8 cellular contexts compared by ENCODE assay signal in genomic region chr19:49567722-49568454, GRCh38. TPM values are rescaled to one million over a fixed set of nuclear protein-coding genes. Genes with fewer than 3 reads are reported as not detected.
DNase-seq lines count a peak whose midpoint lies in the region; ATAC-seq and TF ChIP-seq lines count a peak whose summit lies in the region.

No MANE protein-coding gene starts in this region.

- H3K4me1 Mint-ChIP-seq in activated CD8-positive, alpha-beta T cell treated with anti-CD3 and anti-CD28 coated beads for 36 hours (ENCODE audit: low read depth), result peaks cover 57% of the 10 kb centered on the region
- peaks cover 51% of the 10 kb centered on the region in 2 donors for H3K4me1 Mint-ChIP-seq in effector memory CD8-positive, alpha-beta T cell (ENCODE audit: low read depth in 2 of 2)

- peaks cover 19% of the 10 kb centered on the region for H3K36me3 Mint-ChIP-seq in activated CD8-positive, alpha-beta T cell treated with anti-CD3 and anti-CD28 coated beads for 36 hours (ENCODE audit: low read depth)
- H3K36me3 Mint-ChIP-seq in effector memory CD8-positive, alpha-beta T cell (ENCODE audit: insufficient read depth), result peaks cover 34% of the 10 kb centered on the region

- peak overlapping the region; percentile 81 for H3K27ac Mint-ChIP-seq in activated CD8-positive, alpha-beta T cell treated with anti-CD3 and anti-CD28 coated beads for 36 hours
- peak overlapping the region; percentile 81 to 89 for H3K27ac Mint-ChIP-seq in effector memory CD8-positive, alpha-beta T cell

- peak overlapping the region; percentile 24 for H3K4me3 Mint-ChIP-seq in activated CD8-positive, alpha-beta T cell treated with anti-CD3 and anti-CD28 coated beads for 36 hours
- peak overlapping the region; percentile 67 to 75 for H3K4me3 Mint-ChIP-seq in effector memory CD8-positive, alpha-beta T cell

- CTCF ChIA-PET in activated CD8-positive, alpha-beta T cell treated with anti-CD3 and anti-CD28 coated beads for 36 hours (lab: Charles Lee), result interaction anchor here (2.8 to 9.1 kb wide), 3 partner anchors 21 to 61 kb away, joined by 5 to 185 read pairs (median 17); no protein-coding TSS in a partner anchor

- intact Hi-C loops in activated CD8-positive, alpha-beta T cell treated with anti-CD3 and anti-CD28 coated beads for 36 hours (cut with micrococcal nuclease), result loop anchor here (2.0 kb wide), 1 partner anchor 13 kb away; no protein-coding TSS in a partner anchor

- no peaks in the 10 kb centered on the region for H3K27me3 Mint-ChIP-seq in activated CD8-positive, alpha-beta T cell treated with anti-CD3 and anti-CD28 coated beads for 36 hours
- H3K27me3 Mint-ChIP-seq in effector memory CD8-positive, alpha-beta T cell, result no peaks in the 10 kb centered on the region

- ATAC-seq in activated CD8-positive, alpha-beta T cell treated with anti-CD3 and anti-CD28 coated beads for 36 hours, result peak; percentile 41
- peak; percentile 83 for ATAC-seq in effector memory CD8-positive, alpha-beta T cell (replicated peaks)
- ATAC-seq in stimulated activated naive CD8-positive, alpha-beta T cell treated with anti-CD3 and anti-CD28 coated beads, Interleukin-15, Interleukin-2, amounts not matched to agents 100 U/mL and 50 U/mL, for 24 hours, result peak; percentile 79
- ATAC-seq in GM21515 (IDR thresholded peaks at IDR 0.05; ENCODE audit: unreplicated experiment) (no peak), HG03025 (IDR thresholded peaks at IDR 0.05; ENCODE audit: low FRiP score, unreplicated experiment) (no peak), GM21447 (IDR thresholded peaks at IDR 0.05; ENCODE audit: unreplicated experiment) (no peak)

- H3K9me3 Mint-ChIP-seq in activated CD8-positive, alpha-beta T cell treated with anti-CD3 and anti-CD28 coated beads for 36 hours, result no peaks in the 10 kb centered on the region
- H3K9me3 Mint-ChIP-seq in effector memory CD8-positive, alpha-beta T cell, result no peaks in the 10 kb centered on the region

- DNase-seq in NCI-H2171 treated with DMSO at 0.1 percent for 48 hours (lab: John Stamatoyannopoulos, UW), result peak; percentile 15
- DNase-seq in NCI-H2171 (lab: John Stamatoyannopoulos, UW), result no peak
- DNase-seq in activated CD8-positive, alpha-beta T cell treated with anti-CD3 and anti-CD28 coated beads for 36 hours, result peak; percentile 81
- peak; percentile 67 to 69 (median 67) for DNase-seq in effector memory CD8-positive, alpha-beta T cell
- DNase-seq in stimulated activated naive CD8-positive, alpha-beta T cell treated with anti-CD3 and anti-CD28 coated beads, Interleukin-15, Interleukin-2, amounts not matched to agents 100 U/mL and 50 U/mL, for 24 hours, result peak; percentile 59

- POLR2A ChIA-PET in activated CD8-positive, alpha-beta T cell treated with anti-CD3 and anti-CD28 coated beads for 36 hours (lab: Charles Lee), result interaction anchor here (0.7 to 4.3 kb wide), 5 partner anchors 9 to 117 kb away, joined by 3 to 47 read pairs (median 3); partner anchors contain the start of genes NOSIP and PRRG2

- no peak for TF ChIP-seq CTCF in activated CD8-positive, alpha-beta T cell treated with anti-CD3 and anti-CD28 coated beads for 36 hours (IDR thresholded peaks at IDR 0.05)

RNA-seq across cellular contexts. Expression of gene NOSIP, which starts 12.5 kb away (rescaled TPM):
- total RNA-seq in activated CD8-positive, alpha-beta T cell treated with anti-CD3 and anti-CD28 coated beads for 36 hours, result 10 to 100 TPM; 75.6 to 79.4 TPM

RNA-seq across cellular contexts. Expression of gene PRRG2, which starts 13.2 kb away (rescaled TPM):
- 1 to 10 TPM; 1.5 TPM for total RNA-seq in activated CD8-positive, alpha-beta T cell treated with anti-CD3 and anti-CD28 coated beads for 36 hours

RNA-seq across cellular contexts. Expression of gene PRR12, which starts 23.1 kb away (rescaled TPM):
- total RNA-seq in activated CD8-positive, alpha-beta T cell treated with anti-CD3 and anti-CD28 coated beads for 36 hours, result 10 to 100 TPM; 16.0 to 17.8 TPM

RNA-seq across cellular contexts. Expression of gene RCN3, which starts 40.1 kb away (rescaled TPM):
- total RNA-seq in activated CD8-positive, alpha-beta T cell treated with anti-CD3 and anti-CD28 coated beads for 36 hours, result 1 to 10 TPM; 4.2 to 5.9 TPM

RNA-seq across cellular contexts. Expression of gene FCGRT, which starts 55.4 kb away (rescaled TPM):
- total RNA-seq in activated CD8-positive, alpha-beta T cell treated with anti-CD3 and anti-CD28 coated beads for 36 hours, result 10 to 100 TPM; 13.1 to 13.6 TPM

Comparison
In these comparisons a context has a peak if more than half of its experiments do, and no peak if none do; other contexts are left out.
1. ATAC-seq: peak in activated CD8-positive, alpha-beta T cell treated with anti-CD3 and anti-CD28 coated beads for 36 hours (single experiment), effector memory CD8-positive, alpha-beta T cell (single experiment) and stimulated activated naive CD8-positive, alpha-beta T cell treated with anti-CD3 and anti-CD28 coated beads, Interleukin-15, Interleukin-2, amounts not matched to agents 100 U/mL and 50 U/mL, for 24 hours (single experiment); none in GM21515 (single experiment), HG03025 (single experiment) and GM21447 (single experiment).